Comparison of ENCODE assay signal across 1 cellular context in the genomic region with DNA sequence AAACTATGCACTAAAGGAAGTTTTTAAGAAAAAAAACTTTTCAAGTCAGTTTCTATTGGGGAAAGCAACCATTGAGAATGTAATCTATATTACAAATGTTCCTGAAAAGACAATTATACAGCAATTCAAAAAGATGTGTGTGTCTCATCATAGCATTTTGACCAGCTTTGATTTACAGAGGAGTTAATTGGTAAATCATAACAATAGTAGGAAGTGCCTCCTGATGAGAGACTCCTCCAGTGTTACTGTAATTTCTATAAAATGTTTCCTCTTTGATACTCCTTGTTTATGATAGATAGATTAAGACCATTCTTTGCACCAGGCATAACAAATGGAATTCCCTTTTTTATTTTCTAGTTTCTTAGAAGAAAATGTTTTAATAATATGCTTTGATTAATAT.
TF ChIP-seq lines count a peak whose summit lies in the region.

No MANE protein-coding gene starts in this region.

TF ChIP-seq in GM23338, 12 proteins besides CTCF, POLR2A, EP300 and RAD21 (continued from another document):
- TF ChIP-seq, protein P1, sequence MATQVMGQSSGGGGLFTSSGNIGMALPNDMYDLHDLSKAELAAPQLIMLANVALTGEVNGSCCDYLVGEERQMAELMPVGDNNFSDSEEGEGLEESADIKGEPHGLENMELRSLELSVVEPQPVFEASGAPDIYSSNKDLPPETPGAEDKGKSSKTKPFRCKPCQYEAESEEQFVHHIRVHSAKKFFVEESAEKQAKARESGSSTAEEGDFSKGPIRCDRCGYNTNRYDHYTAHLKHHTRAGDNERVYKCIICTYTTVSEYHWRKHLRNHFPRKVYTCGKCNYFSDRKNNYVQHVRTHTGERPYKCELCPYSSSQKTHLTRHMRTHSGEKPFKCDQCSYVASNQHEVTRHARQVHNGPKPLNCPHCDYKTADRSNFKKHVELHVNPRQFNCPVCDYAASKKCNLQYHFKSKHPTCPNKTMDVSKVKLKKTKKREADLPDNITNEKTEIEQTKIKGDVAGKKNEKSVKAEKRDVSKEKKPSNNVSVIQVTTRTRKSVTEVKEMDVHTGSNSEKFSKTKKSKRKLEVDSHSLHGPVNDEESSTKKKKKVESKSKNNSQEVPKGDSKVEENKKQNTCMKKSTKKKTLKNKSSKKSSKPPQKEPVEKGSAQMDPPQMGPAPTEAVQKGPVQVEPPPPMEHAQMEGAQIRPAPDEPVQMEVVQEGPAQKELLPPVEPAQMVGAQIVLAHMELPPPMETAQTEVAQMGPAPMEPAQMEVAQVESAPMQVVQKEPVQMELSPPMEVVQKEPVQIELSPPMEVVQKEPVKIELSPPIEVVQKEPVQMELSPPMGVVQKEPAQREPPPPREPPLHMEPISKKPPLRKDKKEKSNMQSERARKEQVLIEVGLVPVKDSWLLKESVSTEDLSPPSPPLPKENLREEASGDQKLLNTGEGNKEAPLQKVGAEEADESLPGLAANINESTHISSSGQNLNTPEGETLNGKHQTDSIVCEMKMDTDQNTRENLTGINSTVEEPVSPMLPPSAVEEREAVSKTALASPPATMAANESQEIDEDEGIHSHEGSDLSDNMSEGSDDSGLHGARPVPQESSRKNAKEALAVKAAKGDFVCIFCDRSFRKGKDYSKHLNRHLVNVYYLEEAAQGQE (IDR thresholded peaks at IDR 0.05; ENCODE audit: unreplicated experiment) = no peak
- no peak for TF ChIP-seq ETS1 (IDR thresholded peaks at IDR 0.05)
TF ChIP-seq in GM23338: peak in this region for 0.
